Comparison of ENCODE assay signal across 19 cellular contexts in genomic region chr9:96135071-96135825, GRCh38.
DNase-seq lines count a peak whose midpoint lies in the region; ATAC-seq and TF ChIP-seq lines count a peak whose summit lies in the region.
"Had no signal": no experiment of that assay in that cellular context is flagged by ENCODE, and none has a peak within 500 bp of the region (broad histone marks: within the 10 kb centered on the region; RNA-seq: fewer than 3 reads in every experiment).

No MANE protein-coding gene starts in this region.

- ATAC-seq in HG02938 (IDR thresholded peaks at IDR 0.05; ENCODE audit: unreplicated experiment), result no peak
- ATAC-seq: esophagus mucosa; naive thymus-derived CD8-positive, alpha-beta T cell had no signal

- H3K4me3 ChIP-seq in astrocyte of the spinal cord (ENCODE audit: low read depth, low read length), result no peak overlapping the region
- H3K4me3 ChIP-seq in hepatocyte, result no peak overlapping the region
- H3K4me3 ChIP-seq: breast epithelium, PC-9, thoracic aorta had no signal

- H3K79me2 ChIP-seq in hepatocyte, result no peaks in the 10 kb centered on the region

- no peaks in the 10 kb centered on the region for H3K36me3 ChIP-seq in hepatocyte (replicated peaks; ENCODE audit: insufficient read depth, low read depth)
- H3K36me3 ChIP-seq: breast epithelium, thoracic aorta had no signal

- no peak for TF ChIP-seq CTCF in astrocyte of the spinal cord (IDR thresholded peaks at IDR 0.05; ENCODE audit: low read depth, low read length)
- TF ChIP-seq CTCF in hepatocyte (IDR thresholded peaks at IDR 0.05; ENCODE audit: poor library complexity), result no peak

- H3K27ac ChIP-seq in hepatocyte, result peak overlapping the region; percentile 56
- H3K27ac ChIP-seq: breast epithelium, PC-9, thoracic aorta had no signal

- H3K4me2 ChIP-seq in hepatocyte, result no peak overlapping the region
- H3K4me2 ChIP-seq: PC-9 had no signal

- no peaks in the 10 kb centered on the region for H3K9me3 ChIP-seq in hepatocyte (ENCODE audit: low read depth)
- H3K9me3 ChIP-seq: breast epithelium, thoracic aorta had no signal

- 80% methylated on average over 10 of the region's 10 CpGs for WGBS in hepatocyte (ENCODE audit: low lambda C conversion rate, missing lambda C conversion rate)

- no peaks in the 10 kb centered on the region for H4K20me1 ChIP-seq in hepatocyte (ENCODE audit: insufficient read depth, poor library complexity, severe bottlenecking)

- H3K4me1 ChIP-seq in hepatocyte (ENCODE audit: insufficient read depth), result peaks cover 39% of the 10 kb centered on the region
- H3K4me1 ChIP-seq: breast epithelium had no signal

- peak; percentile 23 for DNase-seq in A172 (ENCODE audit: low spot score)
- peak; percentile 11 for DNase-seq in ELR (ENCODE audit: low read depth)
- peak; percentile 49 for DNase-seq in astrocyte of the spinal cord (ENCODE audit: low read depth, low spot score)
- DNase-seq in hepatocyte (ENCODE audit: low spot score), result no peak
- no peak for DNase-seq in NCI-H748 treated with DMSO at 0.1 percent for 48 hours (lab: John Stamatoyannopoulos, UW)
- DNase-seq in UCSD-AML1 (lab: John Stamatoyannopoulos, UW; ENCODE audit: unreplicated experiment), result no peak
- no peak for DNase-seq in SIG-M5 (lab: John Stamatoyannopoulos, UW)
- DNase-seq: activated B cell treated with CpG ODN at 0.5 μM for 24 hours; activated naive CD8-positive, alpha-beta T cell treated with anti-CD3 and anti-CD28 coated beads, Interleukin-2, amount 10 ng/mL, durations not matched to agents 7 days and 5 days; dorsolateral prefrontal cortex; mesenchymal stem cell; naive thymus-derived CD8-positive, alpha-beta T cell; NCI-H2081 treated with DMSO at 0.1 percent for 48 hours; NCI-H524 treated with DMSO at 0.1 percent for 48 hours; PC-9 had no signal

- no peak overlapping the region for H2AFZ ChIP-seq in hepatocyte
- H2AFZ ChIP-seq: PC-9 had no signal

- no peaks in the 10 kb centered on the region for H3K27me3 ChIP-seq in hepatocyte
- H3K27me3 ChIP-seq: breast epithelium, dorsolateral prefrontal cortex had no signal

- in situ Hi-C loops in astrocyte of the spinal cord (cut with HindIII; ENCODE audit: low sequenced_read_pairs), result no loop called here

- H3K9me2 ChIP-seq in hepatocyte (replicated peaks; ENCODE audit: insufficient read depth), result no peaks in the 10 kb centered on the region

Comparison
In these comparisons a context has a peak if more than half of its experiments do, and no peak if none do; other contexts are left out.
1. DNase-seq: peak in A172 (single experiment), ELR (single experiment) and astrocyte of the spinal cord (single experiment); none in hepatocyte (single experiment), NCI-H748 treated with DMSO at 0.1 percent for 48 hours (single experiment), UCSD-AML1 (single experiment) and SIG-M5 (single experiment).